ENCODE assay signal across 20 cellular contexts in genomic region chr5:143541943-143542797, GRCh38.
A peak's percentile ranks its signal among the peaks of the same experiment; 100 is the strongest.
DNase-seq lines count a peak whose midpoint lies in the region; ATAC-seq and TF ChIP-seq lines count a peak whose summit lies in the region.
"Had no signal": no experiment of that assay in that cellular context is flagged by ENCODE, and none has a peak within 500 bp of the region (broad histone marks: within the 10 kb centered on the region; RNA-seq: fewer than 3 reads in every experiment).

No MANE protein-coding gene starts in this region.

- H3K27me3 Mint-ChIP-seq in mesothelial cell of epicardium (ENCODE audit: low read depth) (no peaks in the 10 kb centered on the region), T-helper 17 cell (no peaks in the 10 kb centered on the region), chondrocyte (ENCODE audit: low read depth) (no peaks in the 10 kb centered on the region)

- CTCF ChIA-PET in HEK293 (lab: Yijun Ruan, JAX): interaction anchor here (0.6 to 1.1 kb wide), 3 partner anchors 29 to 160 kb away, joined by 3 read pairs; no protein-coding TSS in a partner anchor

- H3K9me3 ChIP-seq in HEK293 (ENCODE audit: control insufficient read depth, insufficient read depth, low read depth, low read length) (no peaks in the 10 kb centered on the region), T-helper 17 cell (ENCODE audit: control insufficient read depth, low read length, poor library complexity, severe bottlenecking) (no peaks in the 10 kb centered on the region)
- H3K9me3 ChIP-seq: prostate gland had no signal

- H3K4me1 Mint-ChIP-seq in mesothelial cell of epicardium: peaks cover 31% of the 10 kb centered on the region
- peaks cover 6% of the 10 kb centered on the region for H3K4me1 Mint-ChIP-seq in T-helper 17 cell
- H3K4me1 Mint-ChIP-seq in chondrocyte (ENCODE audit: low read depth): peaks cover 18% of the 10 kb centered on the region
- H3K4me1 Mint-ChIP-seq: CD4-positive, CD25-positive, alpha-beta regulatory T cell had no signal

- H3K9me3 Mint-ChIP-seq in mesothelial cell of epicardium (peaks cover 11% of the 10 kb centered on the region), chondrocyte (ENCODE audit: low read depth) (peaks cover 5% of the 10 kb centered on the region)

- H3K4me3 ChIP-seq in HEK293 (ENCODE audit: low read depth, low read length) (no peak overlapping the region), choroid plexus epithelial cell (ENCODE audit: low read depth, low read length) (no peak overlapping the region)
- H3K4me3 ChIP-seq: lung, prostate gland, upper lobe of right lung had no signal

- in situ Hi-C loops in GM13976 (cut with MboI; ENCODE audit: low sequenced_read_pairs, unreplicated experiment): no loop called here

- DNase-seq in M059J (ENCODE audit: low read depth): peak; percentile 46
- DNase-seq in choroid plexus epithelial cell (ENCODE audit: low read depth): peak; percentile 63
- no peak for DNase-seq in mesothelial cell of epicardium (ENCODE audit: low spot score in 2 of 2, unreplicated experiment in 2 of 2)
- no peak for DNase-seq in T-helper 17 cell
- DNase-seq in HPDE6-E6E7 (ENCODE audit: extremely low spot score): no peak
- DNase-seq in GM13976 (ENCODE audit: low spot score): no peak
- no peak for DNase-seq in chondrocyte (ENCODE audit: low spot score)
- DNase-seq: activated CD4-positive, CD25-positive, alpha-beta regulatory T cell treated with anti-CD3 and anti-CD28 coated beads, Interleukin-2, amount 50 U/mL, for 72 hours; activated CD8-positive, alpha-beta T cell treated with anti-CD3 and anti-CD28 coated beads, Interleukin-2, amount 10 ng/mL, durations not matched to agents 7 days and 5 days; activated gamma-delta T cell; CD4-positive, CD25-positive, alpha-beta regulatory T cell; foreskin melanocyte; hippocampal formation; NCI-H2029; NCI-H446; SHP77 treated with DMSO at 0.1 percent for 48 hours; upper lobe of right lung had no signal

- H3K4me1 ChIP-seq in HEK293 (ENCODE audit: control insufficient read depth, insufficient read depth, low read length): peaks cover 18% of the 10 kb centered on the region
- H3K4me1 ChIP-seq: prostate gland, upper lobe of right lung had no signal

- TF ChIP-seq CTCF in HEK293 (tag by site-specific recombination; IDR thresholded peaks at IDR 0.05) (no peak), choroid plexus epithelial cell (conservative IDR thresholded peaks at IDR 0.05; ENCODE audit: low read depth, low read length) (no peak), mesothelial cell of epicardium (IDR thresholded peaks at IDR 0.05; ENCODE audit: unreplicated experiment) (no peak), GM13976 (IDR thresholded peaks at IDR 0.05; ENCODE audit: borderline replicate concordance, control extremely low read depth, extremely low read depth, insufficient read depth, missing control alignments) (no peak), chondrocyte (IDR thresholded peaks at IDR 0.05) (no peak)

- POLR2A ChIA-PET in HEK293 (lab: Yijun Ruan, JAX): interaction anchor here (1.3 kb wide), 1 partner anchor 138 kb away, joined by 6 read pairs; the partner anchor contains the start of gene NR3C1

- no peak overlapping the region; the same call in 1 of the 2 replicates for H3K27ac ChIP-seq in HEK293 (ENCODE audit: extremely low read depth, low read depth, low read length)
- H3K27ac ChIP-seq: prostate gland, upper lobe of right lung had no signal

- no peak overlapping the region for H3K4me3 Mint-ChIP-seq in mesothelial cell of epicardium
- no peak overlapping the region for H3K4me3 Mint-ChIP-seq in T-helper 17 cell
- H3K4me3 Mint-ChIP-seq in chondrocyte (ENCODE audit: unreplicated experiment): no peak overlapping the region
- H3K4me3 Mint-ChIP-seq: activated CD8-positive, alpha-beta T cell treated with anti-CD3 and anti-CD28 coated beads, Interleukin-2, amount 10 ng/mL, durations not matched to agents 7 days and 5 days; CD4-positive, CD25-positive, alpha-beta regulatory T cell had no signal

- peak overlapping the region; percentile 57 for H3K27ac Mint-ChIP-seq in mesothelial cell of epicardium
- H3K27ac Mint-ChIP-seq in T-helper 17 cell: no peak overlapping the region
- no peak overlapping the region for H3K27ac Mint-ChIP-seq in chondrocyte (ENCODE audit: unreplicated experiment)
- H3K27ac Mint-ChIP-seq: activated CD8-positive, alpha-beta T cell treated with anti-CD3 and anti-CD28 coated beads, Interleukin-2, amount 10 ng/mL, durations not matched to agents 7 days and 5 days; CD4-positive, CD25-positive, alpha-beta regulatory T cell had no signal

- no peaks in the 10 kb centered on the region for H3K36me3 ChIP-seq in HEK293 (ENCODE audit: control insufficient read depth in 2 of 2, insufficient read depth in 1 of 2, low read length in 2 of 2)
- H3K36me3 ChIP-seq: prostate gland, upper lobe of right lung had no signal

- ATAC-seq in T-helper 17 cell: no peak
- ATAC-seq: activated CD8-positive, alpha-beta T cell treated with anti-CD3 and anti-CD28 coated beads, Interleukin-2, amount 10 ng/mL, durations not matched to agents 7 days and 5 days; upper lobe of right lung had no signal

- H3K36me3 Mint-ChIP-seq in mesothelial cell of epicardium (no peaks in the 10 kb centered on the region), T-helper 17 cell (ENCODE audit: low read depth) (no peaks in the 10 kb centered on the region), chondrocyte (ENCODE audit: low read depth) (no peaks in the 10 kb centered on the region)
- H3K36me3 Mint-ChIP-seq: CD4-positive, CD25-positive, alpha-beta regulatory T cell had no signal

TF ChIP-seq in HEK293, 187 proteins besides CTCF, POLR2A, EP300 and RAD21 (continues in another document):
- TF ChIP-seq ZBTB7A (tag by site-specific recombination; IDR thresholded peaks at IDR 0.05; ENCODE audit: low read depth): no peak
- peak; percentile 78 for TF ChIP-seq ZSCAN4 (tag by site-specific recombination; IDR thresholded peaks at IDR 0.05)
- no peak for TF ChIP-seq ZNF518A (tag by site-specific recombination; conservative IDR thresholded peaks at IDR 0.05; ENCODE audit: low read depth)
- peak; percentile 71 for TF ChIP-seq ZXDB (tag by site-specific recombination; IDR thresholded peaks at IDR 0.05)
- no peak for TF ChIP-seq ZNF292 (tag by site-specific recombination; IDR thresholded peaks at IDR 0.05; ENCODE audit: borderline replicate concordance, low read depth)
- TF ChIP-seq ZNF670 (tag by site-specific recombination; IDR thresholded peaks at IDR 0.05; ENCODE audit: low read depth): no peak
- TF ChIP-seq ZFP37 (tag by site-specific recombination; IDR thresholded peaks at IDR 0.05): no peak
- no peak; the same call in 1 of the 2 replicates for TF ChIP-seq OSR2 (tag by site-specific recombination; IDR thresholded peaks at IDR 0.05)
- TF ChIP-seq ZNF626 (tag by site-specific recombination; IDR thresholded peaks at IDR 0.05): no peak
- no peak for TF ChIP-seq ZNF473 (tag by site-specific recombination; IDR thresholded peaks at IDR 0.05)
- TF ChIP-seq ZNF19 (tag by site-specific recombination; IDR thresholded peaks at IDR 0.05; ENCODE audit: low read depth): no peak

Comparison
In these comparisons a context has a peak if more than half of its experiments do, and no peak if none do; other contexts are left out.
1. DNase-seq: peak in M059J (single experiment) and choroid plexus epithelial cell (single experiment); none in mesothelial cell of epicardium (0 of 2), T-helper 17 cell (0 of 3), HPDE6-E6E7 (single experiment), GM13976 (single experiment) and chondrocyte (single experiment).